In the genomic region with DNA sequence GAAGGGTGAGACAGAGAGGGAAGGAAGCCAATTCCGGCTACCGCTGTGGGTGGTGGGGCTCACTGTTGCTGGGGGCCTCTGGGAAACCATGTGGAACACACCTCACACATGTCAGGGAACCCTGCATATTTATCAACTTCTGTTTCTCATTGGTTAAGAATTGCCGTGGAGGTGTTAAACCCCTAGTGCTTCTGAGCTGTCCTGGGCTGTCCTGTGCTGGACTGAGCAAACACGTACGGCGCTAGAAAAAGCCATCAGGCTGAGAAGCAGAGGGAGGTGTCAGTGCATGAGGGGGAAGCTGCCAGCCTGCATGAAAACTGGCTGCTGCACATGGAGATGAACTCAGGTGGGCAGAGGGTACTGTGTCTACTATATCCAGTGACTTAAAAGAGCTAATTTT, we compare ENCODE assay signal across 20 cellular contexts.
"Had no signal": no experiment of that assay in that cellular context is flagged by ENCODE, and none has a peak within 500 bp of the region (broad histone marks: within the 10 kb centered on the region; RNA-seq: fewer than 3 reads in every experiment).

No MANE protein-coding gene starts in this region.

- H3K4me3 ChIP-seq: colonic mucosa, ovary, stomach, thoracic aorta, transverse colon had no signal

- H3K9me3 Mint-ChIP-seq: neural crest cell had no signal

- ATAC-seq: left lobe of liver; naive thymus-derived CD4-positive, alpha-beta T cell; right cardiac atrium had no signal

- H3K4me3 Mint-ChIP-seq: naive thymus-derived CD4-positive, alpha-beta T cell; neural crest cell had no signal

- FAIRE-seq: endothelial cell of umbilical vein had no signal

- H3K4me1 ChIP-seq: colonic mucosa, transverse colon had no signal

- H3K36me3 Mint-ChIP-seq: naive thymus-derived CD4-positive, alpha-beta T cell had no signal

- H3K27ac ChIP-seq: colonic mucosa, ovary, stomach, thoracic aorta, transverse colon had no signal

- H3K27me3 ChIP-seq: colonic mucosa, ovary, stomach, transverse colon had no signal

- H3K9me3 ChIP-seq: colonic mucosa, ovary, stomach, thoracic aorta, transverse colon had no signal

- H3K36me3 ChIP-seq: colonic mucosa, ovary, stomach, thoracic aorta, transverse colon had no signal

- DNase-seq: colonic mucosa; dermis blood vessel endothelial cell; erythroblast; foreskin melanocyte; head of caudate nucleus; hippocampal formation; mammary epithelial cell; naive thymus-derived CD4-positive, alpha-beta T cell; nucleus accumbens; ovary; stimulated activated CD4-positive, alpha-beta T cell treated with anti-CD3 and anti-CD28 coated beads, Interleukin-4, amount 100 ng/mL, for 24 hours; stimulated activated naive CD4-positive, alpha-beta T cell; stomach; substantia nigra; transverse colon had no signal

- H3K27ac Mint-ChIP-seq: naive thymus-derived CD4-positive, alpha-beta T cell had no signal
